ENCODE assay signal across 1 cellular context in genomic region chr6:100175814-100176275, GRCh38.
TF ChIP-seq lines count a peak whose summit lies in the region.

No MANE protein-coding gene starts in this region.

TF ChIP-seq in GM23338, 12 proteins besides CTCF, POLR2A, EP300 and RAD21 (continued from another document):
- TF ChIP-seq ZNF331 (CRISPR knock-in tag; IDR thresholded peaks at IDR 0.05; ENCODE audit: low read depth) = no peak
- no peak for TF ChIP-seq STAT1 (IDR thresholded peaks at IDR 0.05; ENCODE audit: unreplicated experiment)
- TF ChIP-seq EZH2 (IDR thresholded peaks at IDR 0.05; ENCODE audit: low read depth, unreplicated experiment) = no peak
- no peak for TF ChIP-seq ETS1 (IDR thresholded peaks at IDR 0.05)
- no peak for TF ChIP-seq POLR2AphosphoS5 (IDR thresholded peaks at IDR 0.05; ENCODE audit: low read depth)
